ENCODE assay signal across 1 cellular context in genomic region chr17:75778066-75778860, GRCh38.
A peak's percentile ranks its signal among the peaks of the same experiment; 100 is the strongest.
TF ChIP-seq lines count a peak whose summit lies in the region.

No MANE protein-coding gene starts in this region.

TF ChIP-seq in GM12878, 131 proteins besides CTCF, POLR2A, EP300 and RAD21:
- peak; percentile 82 for TF ChIP-seq POLR2AphosphoS5 (IDR thresholded peaks at IDR 0.05; ENCODE audit: low read length)
- peak; percentile 13; the same call in 1 of the 2 replicates for TF ChIP-seq BMI1 (IDR thresholded peaks at IDR 0.05; ENCODE audit: borderline replicate concordance)
- TF ChIP-seq BACH1 (IDR thresholded peaks at IDR 0.05; ENCODE audit: borderline replicate concordance) = peak; percentile 14; the same call in 1 of the 2 replicates
- TF ChIP-seq HDGF (IDR thresholded peaks at IDR 0.05) = 0 out of 2 replicates have a peak, but pooled peaks have one; percentile 27
- TF ChIP-seq TAF1 (IDR thresholded peaks at IDR 0.05; ENCODE audit: borderline replicate concordance, low read depth, low read length) = peak; percentile 13; the same call in 1 of the 2 replicates
- TF ChIP-seq, protein P1, sequence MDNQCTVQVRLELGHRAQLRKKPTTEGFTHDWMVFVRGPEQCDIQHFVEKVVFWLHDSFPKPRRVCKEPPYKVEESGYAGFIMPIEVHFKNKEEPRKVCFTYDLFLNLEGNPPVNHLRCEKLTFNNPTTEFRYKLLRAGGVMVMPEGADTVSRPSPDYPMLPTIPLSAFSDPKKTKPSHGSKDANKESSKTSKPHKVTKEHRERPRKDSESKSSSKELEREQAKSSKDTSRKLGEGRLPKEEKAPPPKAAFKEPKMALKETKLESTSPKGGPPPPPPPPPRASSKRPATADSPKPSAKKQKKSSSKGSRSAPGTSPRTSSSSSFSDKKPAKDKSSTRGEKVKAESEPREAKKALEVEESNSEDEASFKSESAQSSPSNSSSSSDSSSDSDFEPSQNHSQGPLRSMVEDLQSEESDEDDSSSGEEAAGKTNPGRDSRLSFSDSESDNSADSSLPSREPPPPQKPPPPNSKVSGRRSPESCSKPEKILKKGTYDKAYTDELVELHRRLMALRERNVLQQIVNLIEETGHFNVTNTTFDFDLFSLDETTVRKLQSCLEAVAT (IDR thresholded peaks at IDR 0.05) = 0 out of 2 replicates have a peak, but pooled peaks have one; percentile 40
